Comparison of ENCODE assay signal across 14 cellular contexts in genomic region chr6:105759015-105759414, GRCh38.
"Had no signal": no experiment of that assay in that cellular context is flagged by ENCODE, and none has a peak within 500 bp of the region (broad histone marks: within the 10 kb centered on the region; RNA-seq: fewer than 3 reads in every experiment).

No MANE protein-coding gene starts in this region.

- ATAC-seq: left ventricle myocardium superior; natural killer cell treated with Interleukin-12 subunit alpha and Interleukin-12 subunit beta and Interleukin-15 and Interleukin-18, amount 100 ng/mL, for 72 hours; stimulated activated naive B cell treated with anti-CD40 and anti-IgM and Interleukin-4, amounts not matched to agents 10 μg/mL and 1 μg/mL and 100 μg/mL, for 72 hours had no signal

- H3K27me3 ChIP-seq: thyroid gland, vagina had no signal

- H3K4me3 ChIP-seq: thyroid gland, vagina had no signal

- H3K36me3 ChIP-seq: thyroid gland, vagina had no signal

- H3K9me3 ChIP-seq: thyroid gland, vagina had no signal

- DNase-seq: activated CD4-positive, alpha-beta T cell treated with anti-CD3 and anti-CD28 coated beads, Interleukin-2, amount 10 ng/mL, durations not matched to agents 7 days and 5 days; activated CD8-positive, alpha-beta memory T cell treated with anti-CD3 and anti-CD28 coated beads for 24 hours; activated naive CD8-positive, alpha-beta T cell treated with anti-CD3 and anti-CD28 coated beads, Interleukin-2, amount 10 ng/mL, durations not matched to agents 7 days and 5 days; erythroblast; hippocampal formation; left ventricle myocardium superior; mesenchymal stem cell; retina; stimulated activated CD4-positive, alpha-beta T cell treated with anti-CD3 and anti-CD28 coated beads, Interleukin-2, amount 100 ng/mL, for 48 hours; stimulated activated naive B cell treated with anti-CD40 and anti-IgM and Interleukin-4, amounts not matched to agents 10 μg/mL and 1 μg/mL and 100 μg/mL, for 72 hours; T-helper 9 cell; thyroid gland had no signal

- H3K27ac ChIP-seq: thyroid gland, vagina had no signal
